Comparison of ENCODE assay signal across 9 cellular contexts in genomic region chr16:3139561-3139960, GRCh38. TPM values are rescaled to one million over a fixed set of nuclear protein-coding genes. Genes with fewer than 3 reads are reported as not detected.
"Had no signal": no experiment of that assay in that cellular context is flagged by ENCODE, and none has a peak within 500 bp of the region (broad histone marks: within the 10 kb centered on the region; RNA-seq: fewer than 3 reads in every experiment).

No MANE protein-coding gene starts in this region.

RNA-seq across cellular contexts. Expression of gene ZNF205, which starts 27.2 kb away (rescaled TPM):
- total RNA-seq: activated B cell treated with CpG ODN at 0.5 μM for 24 hours; activated CD8-positive, alpha-beta memory T cell treated with anti-CD3 and anti-CD28 coated beads, Interleukin-2, amount 10 ng/mL, durations not matched to agents 7 days and 5 days; T-helper 17 cell had no signal

RNA-seq across cellular contexts. Expression of gene ZSCAN10, which starts 40.5 kb away (rescaled TPM):
- total RNA-seq: activated B cell treated with CpG ODN at 0.5 μM for 24 hours, SJSA1 had no signal
- polyA plus RNA-seq: cardiac muscle cell had no signal

RNA-seq across cellular contexts. Expression of gene OR1F1, which starts 48.4 kb away (rescaled TPM):
- total RNA-seq: activated B cell treated with CpG ODN at 0.5 μM for 24 hours; activated CD4-positive, alpha-beta memory T cell treated with anti-CD3 and anti-CD28 coated beads for 36 hours; activated CD8-positive, alpha-beta memory T cell treated with anti-CD3 and anti-CD28 coated beads, Interleukin-2, amount 10 ng/mL, durations not matched to agents 7 days and 5 days; cardiac muscle cell; MCF 10A; OCI-LY7; SJSA1; T-cell; T-helper 17 cell had no signal
- polyA plus RNA-seq: cardiac muscle cell had no signal
